ENCODE assay signal across 11 cellular contexts in genomic region chrX:70132244-70132643, GRCh38. TPM values are rescaled to one million over a fixed set of nuclear protein-coding genes. Genes with fewer than 3 reads are reported as not detected.
DNase-seq lines count a peak whose midpoint lies in the region; ATAC-seq and TF ChIP-seq lines count a peak whose summit lies in the region.
"Had no signal": no experiment of that assay in that cellular context is flagged by ENCODE, and none has a peak within 500 bp of the region (broad histone marks: within the 10 kb centered on the region; RNA-seq: fewer than 3 reads in every experiment).

No MANE protein-coding gene starts in this region.

- ATAC-seq in CD8-positive, alpha-beta T cell: no peak

- TF ChIP-seq CTCF in CD8-positive, alpha-beta T cell (IDR thresholded peaks at IDR 0.05): no peak
- TF ChIP-seq CTCF in HFFc6 (IDR thresholded peaks at IDR 0.05) (no peak; the same call in 1 of the 2 replicates), glutamatergic neuron (IDR thresholded peaks at IDR 0.05; ENCODE audit: partially characterized antibody, unreplicated experiment) (no peak)

- H3K27ac ChIP-seq in CD8-positive, alpha-beta T cell (ENCODE audit: low read depth, low read length): peak overlapping the region; percentile 96

- H3K27ac Mint-ChIP-seq in CD8-positive, alpha-beta T cell: peak overlapping the region; percentile 62
- no peak overlapping the region for H3K27ac Mint-ChIP-seq in HFFc6
- H3K27ac Mint-ChIP-seq in glutamatergic neuron (ENCODE audit: unreplicated experiment): no peak overlapping the region

- H3K4me1 Mint-ChIP-seq in CD8-positive, alpha-beta T cell (ENCODE audit: low read depth): peaks cover 41% of the 10 kb centered on the region
- peaks cover 42% of the 10 kb centered on the region for H3K4me1 Mint-ChIP-seq in HFFc6 (ENCODE audit: low read depth)
- H3K4me1 Mint-ChIP-seq in glutamatergic neuron (ENCODE audit: low read depth, unreplicated experiment): peaks cover 4% of the 10 kb centered on the region

- H3K36me3 ChIP-seq in CD8-positive, alpha-beta T cell (ENCODE audit: insufficient read depth, low read length): no peaks in the 10 kb centered on the region
- H3K36me3 ChIP-seq: neutrophil had no signal

- CTCF ChIA-PET in CD8-positive, alpha-beta T cell (lab: Charles Lee): interaction anchor here (1.1 kb wide), 1 partner anchor 101 kb away, joined by 3 read pairs; no protein-coding TSS in a partner anchor

- intact Hi-C loops in CD8-positive, alpha-beta T cell (cut with DNase I, micrococcal nuclease): loop anchor here (2.0 to 10.0 kb wide), 9 partner anchors 99 to 1307 kb away; partner anchors contain the start of genes EFNB1 (in 1 of the 2), PDZD11 (in 1 of the 2), PJA1 (in 1 of the 2) and TAF1 (in 1 of the 2)

- H3K4me1 ChIP-seq in CD8-positive, alpha-beta T cell (ENCODE audit: insufficient read depth, low read length): peaks cover 21% of the 10 kb centered on the region

- peaks cover 24% of the 10 kb centered on the region for H3K36me3 Mint-ChIP-seq in CD8-positive, alpha-beta T cell
- H3K36me3 Mint-ChIP-seq in HFFc6 (ENCODE audit: low read depth) (peaks cover 7% of the 10 kb centered on the region; the same call in 1 of the 2 replicates), glutamatergic neuron (ENCODE audit: unreplicated experiment) (no peaks in the 10 kb centered on the region)

- H3K9me3 Mint-ChIP-seq in CD8-positive, alpha-beta T cell: no peaks in the 10 kb centered on the region
- H3K9me3 Mint-ChIP-seq in HFFc6 (no peaks in the 10 kb centered on the region), glutamatergic neuron (ENCODE audit: unreplicated experiment) (peaks cover 2% of the 10 kb centered on the region)

- peak overlapping the region; percentile 54 for H3K4me3 Mint-ChIP-seq in CD8-positive, alpha-beta T cell
- peak overlapping the region; percentile 13; the same call in 1 of the 2 replicates for H3K4me3 Mint-ChIP-seq in HFFc6
- peak overlapping the region; percentile 30 for H3K4me3 Mint-ChIP-seq in glutamatergic neuron (ENCODE audit: unreplicated experiment)

- DNase-seq in CD8-positive, alpha-beta T cell: no peak
- DNase-seq in HFFc6 (no peak), SK-MEL-5 (ENCODE audit: low read depth, low spot score) (peak; percentile 33), glutamatergic neuron (no peak), NCI-H1105 (lab: John Stamatoyannopoulos, UW) (no peak), DMS153 (lab: John Stamatoyannopoulos, UW) (no peak), Ammon's horn (ENCODE audit: low spot score) (no peak)
- no peak for DNase-seq in activated T-cell treated with anti-CD3 and anti-CD28 coated beads, Interleukin-2, amount 50 U/mL, for 1 hour

- peak overlapping the region; percentile 84 for H3K4me3 ChIP-seq in CD8-positive, alpha-beta T cell (ENCODE audit: low read depth, low read length)

- H3K9me3 ChIP-seq in CD8-positive, alpha-beta T cell (ENCODE audit: low read length): no peaks in the 10 kb centered on the region
- H3K9me3 ChIP-seq: neutrophil had no signal

- in situ Hi-C loops in SK-MEL-5 (cut with HindIII; ENCODE audit: low pct_unique_long_range_greater_than_20kb, low sequenced_read_pairs): no loop called here

- POLR2A ChIA-PET in CD8-positive, alpha-beta T cell (lab: Charles Lee): interaction anchor here (1.8 kb wide), 1 partner anchor 1304 kb away, joined by 7 read pairs; the partner anchor contains the start of gene EFNB1

- H3K27me3 Mint-ChIP-seq in CD8-positive, alpha-beta T cell (ENCODE audit: low read depth): no peaks in the 10 kb centered on the region
- peaks cover 3% of the 10 kb centered on the region; the same call in 1 of the 2 replicates for H3K27me3 Mint-ChIP-seq in HFFc6 (ENCODE audit: insufficient read depth)
- H3K27me3 Mint-ChIP-seq in glutamatergic neuron (ENCODE audit: unreplicated experiment): no peaks in the 10 kb centered on the region

- no peaks in the 10 kb centered on the region for H3K27me3 ChIP-seq in CD8-positive, alpha-beta T cell (ENCODE audit: insufficient read depth, low read length)
- H3K27me3 ChIP-seq: neutrophil had no signal

RNA-seq across cellular contexts. Expression of gene IGBP1, which starts 1.0 kb away (rescaled TPM):
- 10 to 100 TPM; 55.7 to 56.6 TPM for total RNA-seq in CD8-positive, alpha-beta T cell
- 10 to 100 TPM; 35.1 to 39.9 (median 37.4) TPM for total RNA-seq in HFFc6 (2021; fragmentation: NEBNext Ultra II Directional; extraction: Animal tissue kit (Norgen Biotek cat#: 25700))
- total RNA-seq in SK-MEL-5 (2014; rRNA removed; shearing (Covaris generic)): 148 and 154 TPM in 2 replicates
- polyA plus RNA-seq in SK-MEL-5 (2015; cell fraction: cytosol; rRNA removed): 75.7 and 83.4 TPM in 2 replicates
- 21.9 and 28.5 TPM in 2 replicates for polyA plus RNA-seq in SK-MEL-5 (2015; cell fraction: nucleus; rRNA removed)
- total RNA-seq in glutamatergic neuron (ENCODE audit: unreplicated experiment): 44.0 TPM

RNA-seq across cellular contexts. Expression of gene DGAT2L6, which starts 45.0 kb away (rescaled TPM):
- total RNA-seq in CD8-positive, alpha-beta T cell: not detected
- total RNA-seq in HFFc6 (2021; fragmentation: NEBNext Ultra II Directional; extraction: Animal tissue kit (Norgen Biotek cat#: 25700)): not detected
- 0.13 TPM in 1 of 2 replicates, not detected in the other for total RNA-seq in SK-MEL-5 (2014; rRNA removed; shearing (Covaris generic))
- not detected in 2 replicates for polyA plus RNA-seq in SK-MEL-5 (2015; cell fraction: cytosol; rRNA removed)
- polyA plus RNA-seq in SK-MEL-5 (2015; cell fraction: nucleus; rRNA removed): 0.12 TPM in 1 of 2 replicates, not detected in the other
- not detected for total RNA-seq in glutamatergic neuron (ENCODE audit: unreplicated experiment)
- total RNA-seq: glomerular endothelial cell, H4 had no signal
